Comparison of ENCODE assay signal across 11 cellular contexts in the genomic region with DNA sequence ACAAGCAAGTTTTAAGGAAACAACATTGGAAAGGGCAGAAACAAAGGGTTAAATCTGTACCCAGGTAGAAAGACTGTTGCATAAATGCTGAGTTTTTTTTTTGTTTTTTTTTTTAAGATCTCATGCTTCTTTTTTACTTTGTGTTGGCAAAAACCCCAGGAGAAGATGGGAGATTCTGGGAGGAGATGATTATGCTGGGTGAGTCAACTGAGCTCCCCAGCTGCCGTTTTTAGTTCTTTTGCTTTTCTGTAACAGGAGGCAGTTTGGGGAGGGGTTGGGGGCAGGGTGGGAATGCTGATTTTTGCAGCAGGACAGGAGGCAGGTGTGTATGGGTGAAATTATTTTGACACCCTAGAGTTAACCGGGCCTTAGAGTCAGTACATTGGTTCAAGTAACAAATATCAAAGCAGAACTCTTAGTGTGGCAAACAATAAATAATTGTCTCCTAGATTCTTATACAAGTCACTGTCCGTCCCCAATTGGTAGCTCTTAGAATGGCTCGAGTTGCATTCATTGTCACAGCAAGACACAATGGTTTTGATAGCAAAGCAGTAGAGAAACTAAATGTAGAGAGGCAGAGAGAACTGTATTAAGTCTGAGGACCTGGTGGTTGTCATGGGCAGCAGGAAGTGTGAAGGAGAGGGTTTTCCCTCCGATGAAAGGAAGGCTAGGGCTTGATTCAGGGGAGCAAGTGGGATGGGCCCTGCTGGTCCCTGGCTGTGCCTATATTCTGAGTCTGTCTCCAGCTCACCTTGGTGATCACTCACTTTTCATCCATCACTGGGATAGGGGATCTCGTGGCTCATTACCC. TPM values are rescaled to one million over a fixed set of nuclear protein-coding genes. Genes with fewer than 3 reads are reported as not detected.
A peak's percentile ranks its signal among the peaks of the same experiment; 100 is the strongest.
DNase-seq lines count a peak whose midpoint lies in the region; ATAC-seq and TF ChIP-seq lines count a peak whose summit lies in the region.
"Had no signal": no experiment of that assay in that cellular context is flagged by ENCODE, and none has a peak within 500 bp of the region (broad histone marks: within the 10 kb centered on the region; RNA-seq: fewer than 3 reads in every experiment).

No MANE protein-coding gene starts in this region.

- DNase-seq in left ventricle myocardium inferior (no peak), right atrium auricular region (ENCODE audit: low spot score) (no peak), amniotic stem cell (lab: John Stamatoyannopoulos, UW) (peak; percentile 37), immature natural killer cell (no peak), transverse colon (no peak), NCI-H82 (lab: John Stamatoyannopoulos, UW) (no peak), foreskin melanocyte (no peak)
- DNase-seq: NCI-H510A treated with DMSO at 0.1 percent for 48 hours, occipital lobe had no signal

- H3K9me3 ChIP-seq in left ventricle myocardium inferior (replicated peaks) (no peaks in the 10 kb centered on the region), right atrium auricular region (no peaks in the 10 kb centered on the region), transverse colon (no peaks in the 10 kb centered on the region)

- peak overlapping the region in 4 of 5 donors; percentile 3 to 54 (median 37) for H3K4me3 Mint-ChIP-seq in immature natural killer cell

- H3K27ac ChIP-seq in left ventricle myocardium inferior (replicated peaks) (peak overlapping the region; percentile 1), right atrium auricular region (no peak overlapping the region), transverse colon (peak overlapping the region; percentile 36 to 67 (median 58))

- TF ChIP-seq EP300 in transverse colon (IDR thresholded peaks at IDR 0.05; ENCODE audit: low read depth), result no peak

- H3K27ac Mint-ChIP-seq in immature natural killer cell, result peak overlapping the region; percentile 7 to 90 (median 58)

- H3K36me3 ChIP-seq in left ventricle myocardium inferior (peaks cover 6% of the 10 kb centered on the region), right atrium auricular region (peaks cover 5% of the 10 kb centered on the region), transverse colon (no peaks in the 10 kb centered on the region)

- 43 to 46% methylated on average over 6 of the region's 6 CpGs for WGBS in transverse colon (ENCODE audit: low coverage in 1 of 2), 2 donors

- intact Hi-C loops in left ventricle myocardium inferior (cut with micrococcal nuclease) (no loop called here), transverse colon (cut with DNase I; ENCODE audit: low total_unique reads) (no loop called here)

- peaks cover 86% of the 10 kb centered on the region for H3K4me1 ChIP-seq in left ventricle myocardium inferior
- peaks cover 0 to 69% of the 10 kb centered on the region in 2 donors for H3K4me1 ChIP-seq in right atrium auricular region
- peaks cover 11 to 60% (median 41%) of the 10 kb centered on the region in 4 donors for H3K4me1 ChIP-seq in transverse colon

- H3K4me1 Mint-ChIP-seq in immature natural killer cell, result peaks cover 80 to 85% of the 10 kb centered on the region in 2 donors

- no peaks in the 10 kb centered on the region for H3K36me3 Mint-ChIP-seq in immature natural killer cell

- no peaks in the 10 kb centered on the region for H3K27me3 ChIP-seq in left ventricle myocardium inferior (ENCODE audit: low read depth)
- no peaks in the 10 kb centered on the region for H3K27me3 ChIP-seq in right atrium auricular region
- no peaks in the 10 kb centered on the region for H3K27me3 ChIP-seq in transverse colon

- H3K4me3 ChIP-seq in left ventricle myocardium inferior (no peak overlapping the region), right atrium auricular region (no peak overlapping the region), transverse colon (no peak overlapping the region)

- H3K9me3 Mint-ChIP-seq in immature natural killer cell, result no peaks in the 10 kb centered on the region

- no peak for ATAC-seq in HG02973 (IDR thresholded peaks at IDR 0.05; ENCODE audit: unreplicated experiment)
- ATAC-seq: activated CD4-positive, CD25-positive, alpha-beta regulatory T cell treated with anti-CD3 and anti-CD28 coated beads, Interleukin-2, amount 50 U/mL, for 24 hours had no signal

- TF ChIP-seq CTCF in left ventricle myocardium inferior (IDR thresholded peaks at IDR 0.05; ENCODE audit: borderline replicate concordance) (no peak), right atrium auricular region (IDR thresholded peaks at IDR 0.05) (no peak), transverse colon (IDR thresholded peaks at IDR 0.05) (no peak)

- peaks cover 0 to 2% (median 0%) of the 10 kb centered on the region in 3 donors for H3K27me3 Mint-ChIP-seq in immature natural killer cell (ENCODE audit: low read depth in 3 of 3)

- no peak for TF ChIP-seq POLR2A in transverse colon (IDR thresholded peaks at IDR 0.05)

- in situ Hi-C loops in transverse colon (cut with MboI; ENCODE audit: low pct_ligation_motif_present in 1 of 4, low pct_unique_long_range_greater_than_20kb in 1 of 4, low sequenced_read_pairs in 3 of 4), result no loop called here

RNA-seq across cellular contexts. Expression of gene RCOR2, which starts 36.7 kb away (rescaled TPM):
- total RNA-seq in left ventricle myocardium inferior (10.5 TPM), right atrium auricular region (1 to 10 TPM in 1 of 2 donors, under 1 TPM in 1; 0.90 to 1.7 TPM), transverse colon (under 1 TPM in 2 of 4 donors, not detected in 2; 0.64 to 0.82 TPM)
- not detected for polyA plus RNA-seq in immature natural killer cell

RNA-seq across cellular contexts. Expression of gene MARK2, which starts 41.3 kb away (rescaled TPM):
- total RNA-seq in left ventricle myocardium inferior, result 36.6 TPM
- 10 to 100 TPM; 29.3 to 31.5 TPM for total RNA-seq in right atrium auricular region
- polyA plus RNA-seq in immature natural killer cell, result 10 to 100 TPM; 28.6 to 73.8 (median 31.6) TPM
- 100 to 1,000 TPM in 1 of 4 donors, 10 to 100 TPM in 3; 33.0 to 106 (median 77.8) TPM for total RNA-seq in transverse colon

RNA-seq across cellular contexts. Expression of gene NAA40, which starts 58.6 kb away (rescaled TPM):
- total RNA-seq in left ventricle myocardium inferior (19.7 TPM), right atrium auricular region (10 to 100 TPM; 15.4 to 25.5 TPM), transverse colon (10 to 100 TPM; 25.8 to 36.6 (median 34.3) TPM)
- polyA plus RNA-seq in immature natural killer cell, result 10 to 100 TPM; 17.9 to 32.3 (median 18.0) TPM

Comparison
In these comparisons a context has a peak if more than half of its experiments do, and no peak if none do; other contexts are left out.
1. H3K27ac ChIP-seq: peak in left ventricle myocardium inferior (single experiment) and transverse colon (4 of 4); none in right atrium auricular region (0 of 2).